1 cellular context compared by ENCODE assay signal in the genomic region with DNA sequence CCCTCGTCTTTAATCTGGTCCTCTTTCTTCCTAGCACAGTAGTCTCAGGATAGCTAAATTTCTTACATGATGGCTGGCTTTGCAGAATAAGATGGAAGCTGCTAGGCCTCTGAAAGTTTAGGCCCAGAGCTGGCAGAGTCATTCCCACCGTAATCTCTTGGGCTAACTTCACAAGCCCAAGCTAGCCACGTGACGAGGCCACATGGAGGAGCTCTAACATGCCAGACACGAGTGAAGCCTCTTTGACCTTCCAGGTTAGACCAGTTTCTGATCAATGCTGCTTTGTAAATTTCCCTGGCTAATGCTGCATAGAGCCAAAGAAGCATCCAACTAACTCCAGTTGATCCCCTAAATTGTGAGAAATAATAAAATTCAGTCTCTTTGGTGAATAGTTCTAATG.
TF ChIP-seq lines count a peak whose summit lies in the region.

No MANE protein-coding gene starts in this region.

TF ChIP-seq in K562, 482 proteins besides CTCF, POLR2A, EP300 and RAD21 (continued from another document):
- TF ChIP-seq, protein P1, sequence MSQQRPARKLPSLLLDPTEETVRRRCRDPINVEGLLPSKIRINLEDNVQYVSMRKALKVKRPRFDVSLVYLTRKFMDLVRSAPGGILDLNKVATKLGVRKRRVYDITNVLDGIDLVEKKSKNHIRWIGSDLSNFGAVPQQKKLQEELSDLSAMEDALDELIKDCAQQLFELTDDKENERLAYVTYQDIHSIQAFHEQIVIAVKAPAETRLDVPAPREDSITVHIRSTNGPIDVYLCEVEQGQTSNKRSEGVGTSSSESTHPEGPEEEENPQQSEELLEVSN (IDR thresholded peaks at IDR 0.05; ENCODE audit: borderline replicate concordance in 1 of 2, extremely low read depth in 1 of 2, insufficient read depth in 1 of 2, insufficient read length in 1 of 2, low read depth in 1 of 2, low read length in 1 of 2, poor library complexity in 1 of 2, severe bottlenecking in 1 of 2), result peak; percentile 29 to 71
- TF ChIP-seq SNRNP70 (optimal IDR thresholded peaks at IDR 0.05; ENCODE audit: low read depth, low read length) (no peak), ZBTB1 (CRISPR knock-in tag; IDR thresholded peaks at IDR 0.05; ENCODE audit: borderline replicate concordance, low read depth) (no peak), RFX7 (CRISPR knock-in tag; IDR thresholded peaks at IDR 0.05) (no peak), LCOR (CRISPR knock-in tag; IDR thresholded peaks at IDR 0.05) (no peak)
